Comparison of ENCODE assay signal across 29 cellular contexts in genomic region chr16:60720060-60720459, GRCh38.
"Had no signal": no experiment of that assay in that cellular context is flagged by ENCODE, and none has a peak within 500 bp of the region (broad histone marks: within the 10 kb centered on the region; RNA-seq: fewer than 3 reads in every experiment).

No MANE protein-coding gene starts in this region.

- H3K4me1 ChIP-seq: stomach, suprapubic skin, testis, thyroid gland, tibial artery, tibial nerve, transverse colon, upper lobe of left lung, upper lobe of right lung, uterus, vagina had no signal

- H3K27ac Mint-ChIP-seq: stimulated activated effector memory CD8-positive, alpha-beta T cell treated with anti-CD3 and anti-CD28 coated beads, Interleukin-12 subunit alpha, Interleukin-12 subunit beta, amount 100 ng/mL, for 72 hours; stimulated activated memory B cell treated with anti-CD40 and anti-IgM and Interleukin-4, amounts not matched to agents 10 μg/mL and 1 μg/mL and 100 μg/mL, for 72 hours; stimulated activated naive B cell treated with anti-CD40 and anti-IgM and Interleukin-4, amounts not matched to agents 10 μg/mL and 1 μg/mL and 100 μg/mL, for 72 hours; stimulated activated naive CD8-positive, alpha-beta T cell treated with anti-CD3 and anti-CD28 coated beads, Interleukin-15, amount 100 ng/mL, for 72 hours; stimulated activated naive CD8-positive, alpha-beta T cell treated with anti-CD3 and anti-CD28 coated beads, Interleukin-15, Interleukin-2, amounts not matched to agents 100 ng/mL and 50 ng/mL, for 24 hours; type B pancreatic cell had no signal

- ATAC-seq: stimulated activated effector memory CD8-positive, alpha-beta T cell treated with anti-CD3 and anti-CD28 coated beads, Interleukin-12 subunit alpha, Interleukin-12 subunit beta, amount 100 ng/mL, for 72 hours; stimulated activated memory B cell treated with anti-CD40 and anti-IgM and Interleukin-4, amounts not matched to agents 10 μg/mL and 1 μg/mL and 100 μg/mL, for 72 hours; stimulated activated naive B cell treated with anti-CD40 and anti-IgM and Interleukin-4, amounts not matched to agents 10 μg/mL and 1 μg/mL and 100 μg/mL, for 72 hours; stimulated activated naive CD8-positive, alpha-beta T cell treated with anti-CD3 and anti-CD28 coated beads, Interleukin-15, amount 100 ng/mL, for 72 hours; stimulated activated naive CD8-positive, alpha-beta T cell treated with anti-CD3 and anti-CD28 coated beads, Interleukin-15, Interleukin-2, amounts not matched to agents 100 U/mL and 50 U/mL, for 24 hours; upper lobe of right lung had no signal

- H3K36me3 ChIP-seq: stomach, suprapubic skin, thoracic aorta, thyroid gland, tibial artery, tibial nerve, transverse colon, upper lobe of left lung, upper lobe of right lung, uterus, vagina had no signal

- H3K36me3 Mint-ChIP-seq: stimulated activated effector memory CD8-positive, alpha-beta T cell treated with anti-CD3 and anti-CD28 coated beads, Interleukin-12 subunit alpha, Interleukin-12 subunit beta, amount 100 ng/mL, for 72 hours; stimulated activated memory B cell treated with anti-CD40 and anti-IgM and Interleukin-4, amounts not matched to agents 10 μg/mL and 1 μg/mL and 100 μg/mL, for 72 hours; stimulated activated naive B cell treated with anti-CD40 and anti-IgM and Interleukin-4, amounts not matched to agents 10 μg/mL and 1 μg/mL and 100 μg/mL, for 72 hours; type B pancreatic cell had no signal

- H3K4me1 Mint-ChIP-seq: stimulated activated effector memory CD8-positive, alpha-beta T cell treated with anti-CD3 and anti-CD28 coated beads, Interleukin-12 subunit alpha, Interleukin-12 subunit beta, amount 100 ng/mL, for 72 hours; stimulated activated memory B cell treated with anti-CD40 and anti-IgM and Interleukin-4, amounts not matched to agents 10 μg/mL and 1 μg/mL and 100 μg/mL, for 72 hours; stimulated activated naive B cell treated with anti-CD40 and anti-IgM and Interleukin-4, amounts not matched to agents 10 μg/mL and 1 μg/mL and 100 μg/mL, for 72 hours; stimulated activated naive CD8-positive, alpha-beta T cell treated with anti-CD3 and anti-CD28 coated beads, Interleukin-15, amount 100 ng/mL, for 72 hours had no signal

- H3K9me3 ChIP-seq: testis, thyroid gland, upper lobe of right lung, uterus, vagina had no signal

- H3K27ac ChIP-seq: stomach, suprapubic skin, testis, thoracic aorta, thyroid gland, tibial artery, tibial nerve, transverse colon, upper lobe of left lung, upper lobe of right lung, uterus, vagina had no signal

- H3K4me3 Mint-ChIP-seq: stimulated activated effector memory CD8-positive, alpha-beta T cell treated with anti-CD3 and anti-CD28 coated beads, Interleukin-12 subunit alpha, Interleukin-12 subunit beta, amount 100 ng/mL, for 72 hours; stimulated activated memory B cell treated with anti-CD40 and anti-IgM and Interleukin-4, amounts not matched to agents 10 μg/mL and 1 μg/mL and 100 μg/mL, for 72 hours; stimulated activated naive B cell treated with anti-CD40 and anti-IgM and Interleukin-4, amounts not matched to agents 10 μg/mL and 1 μg/mL and 100 μg/mL, for 72 hours; stimulated activated naive CD8-positive, alpha-beta T cell treated with anti-CD3 and anti-CD28 coated beads, Interleukin-15, amount 100 ng/mL, for 72 hours; stimulated activated naive CD8-positive, alpha-beta T cell treated with anti-CD3 and anti-CD28 coated beads, Interleukin-15, Interleukin-2, amounts not matched to agents 100 ng/mL and 50 ng/mL, for 24 hours; type B pancreatic cell had no signal

- FAIRE-seq: urothelium cell line had no signal

- H3K27me3 Mint-ChIP-seq: stimulated activated memory B cell treated with anti-CD40 and anti-IgM and Interleukin-4, amounts not matched to agents 10 μg/mL and 1 μg/mL and 100 μg/mL, for 72 hours; stimulated activated naive B cell treated with anti-CD40 and anti-IgM and Interleukin-4, amounts not matched to agents 10 μg/mL and 1 μg/mL and 100 μg/mL, for 72 hours; stimulated activated naive CD8-positive, alpha-beta T cell treated with anti-CD3 and anti-CD28 coated beads, Interleukin-15, amount 100 ng/mL, for 72 hours; stimulated activated naive CD8-positive, alpha-beta T cell treated with anti-CD3 and anti-CD28 coated beads, Interleukin-15, Interleukin-2, amounts not matched to agents 100 ng/mL and 50 ng/mL, for 24 hours; type B pancreatic cell had no signal

- DNase-seq: stimulated activated CD4-positive, alpha-beta T cell treated with anti-CD3 and anti-CD28 coated beads, Interleukin-2, amount 100 ng/mL, for 48 hours; stimulated activated CD4-positive, alpha-beta T cell treated with anti-CD3 and anti-CD28 coated beads, Interleukin-4, amount 100 ng/mL, for 1 hour; stimulated activated CD4-positive, alpha-beta T cell treated with anti-CD3 and anti-CD28 coated beads, Interleukin-4, amount 100 ng/mL, for 24 hours; stimulated activated CD4-positive, alpha-beta T cell treated with anti-CD3 and anti-CD28 coated beads, Interleukin-4, amount 100 ng/mL, for 4 hours; stimulated activated CD8-positive, alpha-beta memory T cell treated with anti-CD3 and anti-CD28 coated beads, Interleukin-4, amount 100 ng/mL, for 48 hours; stimulated activated naive B cell treated with anti-CD40 and anti-IgM and Interleukin-4, amounts not matched to agents 10 μg/mL and 1 μg/mL and 100 μg/mL, for 72 hours; stimulated activated naive CD4-positive, alpha-beta T cell; stimulated activated naive CD4-positive, alpha-beta T cell treated with Interleukin-2 at 50 U/mL for 16 hours; stimulated activated naive CD8-positive, alpha-beta T cell treated with anti-CD3 and anti-CD28 coated beads, Interleukin-15, amount 100 ng/mL, for 72 hours; stimulated activated naive CD8-positive, alpha-beta T cell treated with anti-CD3 and anti-CD28 coated beads, Interleukin-15, Interleukin-2, amounts not matched to agents 100 U/mL and 50 U/mL, for 24 hours; stomach; substantia nigra; testis; thyroid gland; tibial artery; transverse colon; trophoblast cell; upper lobe of left lung; upper lobe of right lung; uterus had no signal

- H3K4me3 ChIP-seq: stomach, suprapubic skin, testis, thoracic aorta, thyroid gland, tibial artery, tibial nerve, transverse colon, upper lobe of left lung, upper lobe of right lung, uterus, vagina had no signal

- H3K27me3 ChIP-seq: stomach, suprapubic skin, testis, thyroid gland, tibial artery, tibial nerve, transverse colon, upper lobe of left lung, upper lobe of right lung, vagina had no signal
